26 cellular contexts compared by ENCODE assay signal in the genomic region with DNA sequence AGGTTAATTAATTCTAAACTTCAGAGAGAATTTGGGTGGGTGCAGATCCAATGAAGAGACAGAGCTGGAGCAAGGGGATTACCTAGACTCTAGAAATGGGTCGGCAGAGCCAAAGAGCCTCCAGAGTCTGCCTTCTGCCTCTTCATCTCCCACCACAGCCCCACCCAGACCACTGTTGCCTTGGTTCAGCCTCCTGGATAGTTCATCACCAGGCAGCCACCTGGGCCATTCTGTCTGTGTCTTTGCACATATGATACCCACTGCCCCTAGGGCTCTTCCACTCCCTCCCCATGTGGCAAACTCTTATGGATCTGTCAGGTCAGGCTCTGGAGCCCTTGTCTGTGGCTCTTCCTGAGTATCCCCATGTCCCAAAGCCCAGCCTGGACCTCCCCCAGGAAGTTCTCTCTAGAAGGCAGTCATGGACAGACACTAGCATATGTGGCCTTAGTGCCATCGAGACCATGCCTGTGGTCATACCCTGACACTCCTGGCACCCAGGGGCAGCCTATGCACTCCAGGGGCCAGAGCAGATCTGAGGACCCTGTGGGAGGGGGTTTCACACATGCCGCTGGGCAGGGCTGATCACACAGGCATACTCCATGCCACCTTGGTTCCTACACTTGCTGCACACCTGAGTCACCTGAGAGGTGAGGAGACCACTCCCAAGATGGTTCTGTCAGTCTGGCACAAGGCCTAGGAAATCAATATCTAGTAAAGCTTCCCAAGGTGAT. TPM values are rescaled to one million over a fixed set of nuclear protein-coding genes. Genes with fewer than 3 reads are reported as not detected.
"Had no signal": no experiment of that assay in that cellular context is flagged by ENCODE, and none has a peak within 500 bp of the region (broad histone marks: within the 10 kb centered on the region; RNA-seq: fewer than 3 reads in every experiment).

No MANE protein-coding gene starts in this region.

- DNase-seq: activated CD4-positive, alpha-beta memory T cell treated with anti-CD3 and anti-CD28 coated beads, Interleukin-2, amount 10 ng/mL, durations not matched to agents 7 days and 5 days; activated CD4-positive, alpha-beta T cell treated with anti-CD3 and anti-CD28 coated beads, Interleukin-2, amount 50 U/mL, for 1 hour; activated CD4-positive, CD25-positive, alpha-beta regulatory T cell; activated gamma-delta T cell; activated naive CD4-positive, alpha-beta T cell treated with anti-CD3 and anti-CD28 coated beads, Interleukin-2, amount 10 ng/mL, durations not matched to agents 7 days and 5 days; activated naive CD8-positive, alpha-beta T cell treated with anti-CD3 and anti-CD28 coated beads for 36 hours; activated T-cell treated with anti-CD3 and anti-CD28 coated beads, Interleukin-2, amount 50 U/mL, for 4 hours; Kasumi-1; NCI-H146; NCI-H187 treated with DMSO at 0.1 percent for 48 hours; NCI-H2081 treated with DMSO at 0.1 percent for 48 hours; NCI-H2171; NCI-H2227 treated with DMSO at 0.1 percent for 48 hours; NCI-H526; NCI-H774; NK-92 treated with Interleukin-12 subunit alpha and Interleukin-12 subunit beta, amount 100 ng/mL, for 24 hours; OCI-M1; RPMI8226; T-cell; T-helper 2 cell; T1000 had no signal

- H3K4me3 ChIP-seq: K562, SK-N-MC had no signal

- H3K27ac ChIP-seq: SK-N-MC had no signal

RNA-seq across cellular contexts. Expression of a gene that starts 41.6 kb away (rescaled TPM):
- total RNA-seq: activated CD4-positive, alpha-beta memory T cell treated with anti-CD3 and anti-CD28 coated beads, Interleukin-2, amount 10 ng/mL, durations not matched to agents 7 days and 5 days; activated naive CD8-positive, alpha-beta T cell treated with anti-CD3 and anti-CD28 coated beads for 36 hours; activated T-cell treated with anti-CD3 and anti-CD28 coated beads, Interleukin-2, amount 50 U/mL, for 4 hours; cardiac septum; NCI-H460; Right ventricle myocardium inferior had no signal
